Comparison of ENCODE assay signal across 21 cellular contexts in genomic region chr10:5506751-5507648, GRCh38. TPM values are rescaled to one million over a fixed set of nuclear protein-coding genes. Genes with fewer than 3 reads are reported as not detected.
DNase-seq lines count a peak whose midpoint lies in the region; ATAC-seq and TF ChIP-seq lines count a peak whose summit lies in the region.
"Had no signal": no experiment of that assay in that cellular context is flagged by ENCODE, and none has a peak within 500 bp of the region (broad histone marks: within the 10 kb centered on the region; RNA-seq: fewer than 3 reads in every experiment).

No MANE protein-coding gene starts in this region.

- no peak overlapping the region for H2AFZ ChIP-seq in osteoblast (ENCODE audit: low read length)

- H3K9me3 ChIP-seq in esophagus muscularis mucosa = no peaks in the 10 kb centered on the region
- no peaks in the 10 kb centered on the region for H3K9me3 ChIP-seq in osteoblast (ENCODE audit: low read depth, low read length)
- H3K9me3 ChIP-seq: Peyer's patch had no signal

- H3K27me3 ChIP-seq in esophagus muscularis mucosa = no peaks in the 10 kb centered on the region
- peaks cover 17% of the 10 kb centered on the region for H3K27me3 ChIP-seq in osteoblast (ENCODE audit: insufficient read depth, low read length)
- H3K27me3 ChIP-seq: Peyer's patch had no signal

- no peaks in the 10 kb centered on the region for H3K79me2 ChIP-seq in osteoblast (ENCODE audit: insufficient read depth, low read length)

- no peaks in the 10 kb centered on the region for H3K4me1 Mint-ChIP-seq in natural killer cell treated with Interleukin-12 subunit alpha and Interleukin-12 subunit beta and Interleukin-15 and Interleukin-18, amount 100 ng/mL, for 72 hours (ENCODE audit: low read depth in 2 of 2)
- H3K4me1 Mint-ChIP-seq in natural killer cell (no peaks in the 10 kb centered on the region), HFFc6 (ENCODE audit: low read depth) (no peaks in the 10 kb centered on the region; the same call in 1 of the 2 replicates)

- intact Hi-C loops in natural killer cell (cut with micrococcal nuclease) (no loop called here), esophagus muscularis mucosa (cut with DNase I) (no loop called here)

- H3K9me3 Mint-ChIP-seq in natural killer cell treated with Interleukin-12 subunit alpha and Interleukin-12 subunit beta and Interleukin-15 and Interleukin-18, amount 100 ng/mL, for 72 hours = no peaks in the 10 kb centered on the region
- no peaks in the 10 kb centered on the region for H3K9me3 Mint-ChIP-seq in natural killer cell
- no peaks in the 10 kb centered on the region for H3K9me3 Mint-ChIP-seq in HFFc6
- H3K9me3 Mint-ChIP-seq: CD4-positive, alpha-beta T cell had no signal

- peak; percentile 39 for DNase-seq in natural killer cell treated with Interleukin-12 subunit alpha and Interleukin-12 subunit beta and Interleukin-15 and Interleukin-18, amount 100 ng/mL, for 72 hours (ENCODE audit: low spot score)
- DNase-seq in natural killer cell = no peak
- DNase-seq in esophagus muscularis mucosa (ENCODE audit: extremely low spot score) = no peak
- DNase-seq in osteoblast (ENCODE audit: insufficient read length, low spot score, missing footprints) = peak; percentile 61
- DNase-seq in HFFc6 = no peak
- no peak for DNase-seq in NCI-H187 (lab: John Stamatoyannopoulos, UW)
- DNase-seq: AML-193, DMS79, HCEC 1CT, Karpas-422, NCI-H1417, NCI-H2029, NCI-H2171 treated with DMSO at 0.1 percent for 48 hours, NCI-H510A, SHP77 treated with DMSO at 0.1 percent for 48 hours had no signal

- H3K27ac Mint-ChIP-seq in natural killer cell treated with Interleukin-12 subunit alpha and Interleukin-12 subunit beta and Interleukin-15 and Interleukin-18, amount 100 ng/mL, for 72 hours = no peak overlapping the region
- H3K27ac Mint-ChIP-seq in natural killer cell (no peak overlapping the region), HFFc6 (no peak overlapping the region)
- H3K27ac Mint-ChIP-seq: CD4-positive, alpha-beta T cell had no signal

- H3K4me1 ChIP-seq in esophagus muscularis mucosa (peaks cover 0 to 33% (median 32%) of the 10 kb centered on the region in 4 donors), osteoblast (ENCODE audit: insufficient read depth, low read length) (no peaks in the 10 kb centered on the region)

- no peak overlapping the region for H3K4me2 ChIP-seq in osteoblast (ENCODE audit: insufficient read depth, low read length)

- H3K27me3 Mint-ChIP-seq in natural killer cell treated with Interleukin-12 subunit alpha and Interleukin-12 subunit beta and Interleukin-15 and Interleukin-18, amount 100 ng/mL, for 72 hours = peaks cover 6 to 23% of the 10 kb centered on the region in 2 donors
- H3K27me3 Mint-ChIP-seq in natural killer cell (ENCODE audit: low read depth in 2 of 2) (peaks cover 0 to 16% of the 10 kb centered on the region in 2 donors), HFFc6 (ENCODE audit: insufficient read depth) (peaks cover 14% of the 10 kb centered on the region)
- H3K27me3 Mint-ChIP-seq: CD4-positive, alpha-beta T cell had no signal

- no peak overlapping the region for H3K4me3 ChIP-seq in esophagus muscularis mucosa
- no peak overlapping the region for H3K4me3 ChIP-seq in osteoblast (ENCODE audit: insufficient read depth, low read length)
- H3K4me3 ChIP-seq: GM12878, Peyer's patch had no signal

- H4K20me1 ChIP-seq in osteoblast (ENCODE audit: insufficient read depth, low read length) = no peaks in the 10 kb centered on the region

- TF ChIP-seq EP300 in esophagus muscularis mucosa (IDR thresholded peaks at IDR 0.05) = no peak

- no peak for TF ChIP-seq CTCF in natural killer cell (IDR thresholded peaks at IDR 0.05)
- TF ChIP-seq CTCF in esophagus muscularis mucosa (IDR thresholded peaks at IDR 0.05) = no peak
- no peak for TF ChIP-seq CTCF in osteoblast (IDR thresholded peaks at IDR 0.05; ENCODE audit: extremely low read depth, low read depth, low read length)
- TF ChIP-seq CTCF in HFFc6 (IDR thresholded peaks at IDR 0.05) = no peak

- H3K36me3 Mint-ChIP-seq in natural killer cell treated with Interleukin-12 subunit alpha and Interleukin-12 subunit beta and Interleukin-15 and Interleukin-18, amount 100 ng/mL, for 72 hours = no peaks in the 10 kb centered on the region
- no peaks in the 10 kb centered on the region for H3K36me3 Mint-ChIP-seq in natural killer cell
- H3K36me3 Mint-ChIP-seq in HFFc6 (ENCODE audit: low read depth) = no peaks in the 10 kb centered on the region

- peak in 1 of 2 donors; percentile 37 for ATAC-seq in natural killer cell treated with Interleukin-12 subunit alpha and Interleukin-12 subunit beta and Interleukin-15 and Interleukin-18, amount 100 ng/mL, for 72 hours
- ATAC-seq in natural killer cell (no peak), HG02798 (IDR thresholded peaks at IDR 0.05; ENCODE audit: poor library complexity, unreplicated experiment) (no peak), HG02840 (IDR thresholded peaks at IDR 0.05; ENCODE audit: low FRiP score, unreplicated experiment) (no peak)
- ATAC-seq: GM12878 had no signal

- 95% methylated on average over 13 of the region's 19 CpGs for WGBS in esophagus muscularis mucosa

- H3K27ac ChIP-seq in esophagus muscularis mucosa (replicated peaks in 1 of 4) = peak overlapping the region; percentile 41 to 70 (median 60)
- no peak overlapping the region for H3K27ac ChIP-seq in osteoblast (ENCODE audit: low read depth, low read length)
- H3K27ac ChIP-seq: Peyer's patch had no signal

- H3K4me3 Mint-ChIP-seq in natural killer cell treated with Interleukin-12 subunit alpha and Interleukin-12 subunit beta and Interleukin-15 and Interleukin-18, amount 100 ng/mL, for 72 hours = no peak overlapping the region
- no peak overlapping the region for H3K4me3 Mint-ChIP-seq in natural killer cell
- no peak overlapping the region for H3K4me3 Mint-ChIP-seq in HFFc6
- H3K4me3 Mint-ChIP-seq: CD4-positive, alpha-beta T cell had no signal

- H3K36me3 ChIP-seq in esophagus muscularis mucosa (no peaks in the 10 kb centered on the region), osteoblast (ENCODE audit: insufficient read depth, low read length) (no peaks in the 10 kb centered on the region)
- H3K36me3 ChIP-seq: Peyer's patch had no signal

- TF ChIP-seq POLR2A in esophagus muscularis mucosa (IDR thresholded peaks at IDR 0.05; ENCODE audit: low read depth) = no peak

RNA-seq across cellular contexts. Expression of gene CALML5, which starts 7.6 kb away (rescaled TPM):
- total RNA-seq in natural killer cell treated with Interleukin-12 subunit alpha and Interleukin-12 subunit beta and Interleukin-15 and Interleukin-18, amount 100 ng/mL, for 72 hours = not detected
- total RNA-seq in natural killer cell = not detected
- total RNA-seq in esophagus muscularis mucosa = not detected
- total RNA-seq in osteoblast = not detected in 2 replicates
- not detected for total RNA-seq in HFFc6 (2021; fragmentation: NEBNext Ultra II Directional; extraction: Animal tissue kit (Norgen Biotek cat#: 25700))
- total RNA-seq: CD4-positive, alpha-beta T cell; G401; GM12878; Peyer's patch had no signal

RNA-seq across cellular contexts. Expression of gene CALML3, which starts 17.8 kb away (rescaled TPM):
- total RNA-seq in natural killer cell treated with Interleukin-12 subunit alpha and Interleukin-12 subunit beta and Interleukin-15 and Interleukin-18, amount 100 ng/mL, for 72 hours = not detected
- not detected for total RNA-seq in natural killer cell
- not detected for total RNA-seq in esophagus muscularis mucosa
- total RNA-seq in osteoblast = not detected in 2 replicates
- total RNA-seq in HFFc6 (2021; fragmentation: NEBNext Ultra II Directional; extraction: Animal tissue kit (Norgen Biotek cat#: 25700)) = not detected
- total RNA-seq: CD4-positive, alpha-beta T cell; G401; GM12878; Peyer's patch had no signal

Comparison
In these comparisons a context has a peak if more than half of its experiments do, and no peak if none do; other contexts are left out.
1. DNase-seq: peak in natural killer cell treated with Interleukin-12 subunit alpha and Interleukin-12 subunit beta and Interleukin-15 and Interleukin-18, amount 100 ng/mL, for 72 hours (single experiment) and osteoblast (single experiment); none in natural killer cell (single experiment), esophagus muscularis mucosa (single experiment), HFFc6 (single experiment) and NCI-H187 (0 of 2).